ENCODE assay signal across 1 cellular context in genomic region chr5:10604975-10605374, GRCh38.
TF ChIP-seq lines count a peak whose summit lies in the region.

No MANE protein-coding gene starts in this region.

TF ChIP-seq in SK-N-SH treated with all-trans-retinoic acid at 6 μM for 48 hours, 23 proteins besides CTCF, POLR2A, EP300 and RAD21 (continued from another document):
- TF ChIP-seq ISL1 (CRISPR knock-in tag; IDR thresholded peaks at IDR 0.05) = no peak
- no peak for TF ChIP-seq ZNF8 (CRISPR knock-in tag; IDR thresholded peaks at IDR 0.05)
- no peak for TF ChIP-seq RARB (CRISPR knock-in tag; IDR thresholded peaks at IDR 0.05)
- TF ChIP-seq GLIS3 (CRISPR knock-in tag; IDR thresholded peaks at IDR 0.05) = no peak
- TF ChIP-seq POU6F1 (CRISPR knock-in tag; IDR thresholded peaks at IDR 0.05; ENCODE audit: borderline replicate concordance, low read depth) = no peak
